ENCODE assay signal across 8 cellular contexts in the genomic region with DNA sequence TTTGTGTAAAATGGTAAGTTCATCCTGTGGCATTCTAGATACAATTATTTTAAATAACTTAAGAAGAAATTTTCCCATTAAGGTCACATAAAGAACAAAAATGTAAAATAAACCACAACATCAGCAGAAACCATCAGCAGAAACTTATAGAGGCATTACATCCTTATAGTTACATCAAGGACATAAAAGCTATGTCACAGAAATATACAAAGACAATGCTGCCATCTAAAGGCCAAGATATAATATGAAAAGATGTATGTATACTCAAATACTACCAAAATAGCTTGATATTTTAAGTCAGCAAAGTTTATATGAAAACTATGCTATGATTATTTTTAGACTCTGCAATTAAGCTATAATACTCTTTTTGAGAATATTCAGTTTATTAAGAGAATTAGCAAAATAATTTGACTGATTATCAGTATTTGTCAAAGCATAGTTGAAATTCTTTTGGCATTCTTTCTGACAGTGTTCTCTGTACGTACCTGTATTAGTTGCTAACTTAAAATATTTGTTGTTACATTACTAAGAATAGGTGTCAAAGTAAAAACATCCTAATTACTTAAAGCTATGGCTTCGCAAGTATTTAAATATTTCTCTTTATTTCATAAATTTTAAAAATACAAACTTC. TPM values are rescaled to one million over a fixed set of nuclear protein-coding genes. Genes with fewer than 3 reads are reported as not detected.
DNase-seq lines count a peak whose midpoint lies in the region; ATAC-seq lines count a peak whose summit lies in the region.

No MANE protein-coding gene starts in this region.

- H3K27me3 Mint-ChIP-seq in stimulated activated naive B cell treated with anti-CD40 and anti-IgM and Interleukin-4, amounts not matched to agents 10 μg/mL and 1 μg/mL and 100 μg/mL, for 72 hours, result no peaks in the 10 kb centered on the region

- H3K27ac Mint-ChIP-seq in stimulated activated naive B cell treated with anti-CD40 and anti-IgM and Interleukin-4, amounts not matched to agents 10 μg/mL and 1 μg/mL and 100 μg/mL, for 72 hours, result no peak overlapping the region

- DNase-seq in NCI-H1105 treated with DMSO at 0.1 percent for 48 hours (lab: John Stamatoyannopoulos, UW), result peak; percentile 59
- no peak for DNase-seq in NCI-H1105 (lab: John Stamatoyannopoulos, UW)
- peak; percentile 41 for DNase-seq in M059J (ENCODE audit: low read depth)
- DNase-seq in SKM-1 (lab: John Stamatoyannopoulos, UW; ENCODE audit: unreplicated experiment), result peak; percentile 10
- DNase-seq in germinal center (ENCODE audit: low spot score), result peak; percentile 2
- DNase-seq in stimulated activated naive B cell treated with anti-CD40 and anti-IgM and Interleukin-4, amounts not matched to agents 10 μg/mL and 1 μg/mL and 100 μg/mL, for 72 hours, result no peak
- no peak for DNase-seq in activated T-cell treated with anti-CD3 and anti-CD28 coated beads for 4 hours

- peaks cover 5 to 11% of the 10 kb centered on the region in 2 donors for H3K36me3 Mint-ChIP-seq in stimulated activated naive B cell treated with anti-CD40 and anti-IgM and Interleukin-4, amounts not matched to agents 10 μg/mL and 1 μg/mL and 100 μg/mL, for 72 hours

- no peaks in the 10 kb centered on the region for H3K9me3 Mint-ChIP-seq in stimulated activated naive B cell treated with anti-CD40 and anti-IgM and Interleukin-4, amounts not matched to agents 10 μg/mL and 1 μg/mL and 100 μg/mL, for 72 hours

- H3K4me1 Mint-ChIP-seq in stimulated activated naive B cell treated with anti-CD40 and anti-IgM and Interleukin-4, amounts not matched to agents 10 μg/mL and 1 μg/mL and 100 μg/mL, for 72 hours, result peaks cover 0 to 3% of the 10 kb centered on the region in 2 donors

- ATAC-seq in GM21786 (IDR thresholded peaks at IDR 0.05; ENCODE audit: unreplicated experiment), result peak; percentile 84
- ATAC-seq in stimulated activated naive B cell treated with anti-CD40 and anti-IgM and Interleukin-4, amounts not matched to agents 10 μg/mL and 1 μg/mL and 100 μg/mL, for 72 hours (replicated peaks), result peak; percentile 65 to 70

- no peak overlapping the region for H3K4me3 Mint-ChIP-seq in stimulated activated naive B cell treated with anti-CD40 and anti-IgM and Interleukin-4, amounts not matched to agents 10 μg/mL and 1 μg/mL and 100 μg/mL, for 72 hours

RNA-seq across cellular contexts. Expression of a gene that starts 36.2 kb away (rescaled TPM):
- total RNA-seq in M059J (2014; rRNA removed; shearing (Covaris generic)), result 9.2 and 15.9 TPM in 2 replicates

Comparison
In these comparisons a context has a peak if more than half of its experiments do, and no peak if none do; other contexts are left out.
1. DNase-seq: peak in NCI-H1105 treated with DMSO at 0.1 percent for 48 hours (single experiment), M059J (single experiment), SKM-1 (single experiment) and germinal center (single experiment); none in NCI-H1105 (single experiment), stimulated activated naive B cell treated with anti-CD40 and anti-IgM and Interleukin-4, amounts not matched to agents 10 μg/mL and 1 μg/mL and 100 μg/mL, for 72 hours (single experiment) and activated T-cell treated with anti-CD3 and anti-CD28 coated beads for 4 hours (single experiment).